In genomic region chr3:106115557-106115956, GRCh38 we compare ENCODE assay signal across 22 cellular contexts.
"Had no signal": no experiment of that assay in that cellular context is flagged by ENCODE, and none has a peak within 500 bp of the region (broad histone marks: within the 10 kb centered on the region; RNA-seq: fewer than 3 reads in every experiment).

No MANE protein-coding gene starts in this region.

- H3K27ac ChIP-seq: colonic mucosa, dorsolateral prefrontal cortex, gastroesophageal sphincter, pancreas, tibial artery had no signal

- H3K36me3 Mint-ChIP-seq: memory B cell; natural killer cell treated with Interleukin-12 subunit alpha and Interleukin-12 subunit beta and Interleukin-15 and Interleukin-18, amount 100 ng/mL, for 72 hours had no signal

- H3K27ac Mint-ChIP-seq: activated naive CD8-positive, alpha-beta T cell treated with anti-CD3 and anti-CD28 coated beads for 36 hours; activated T-cell treated with anti-CD3 and anti-CD28 coated beads, Interleukin-2, amount 50 U/mL, for 24 hours; activated T-helper 2 cell treated with anti-CD3 and anti-CD28 coated beads, Interferon-gamma antibody, Interleukin-2, Interleukin-4, amounts not matched to agents 10 μg/mL and 5 μg/mL and 100 μg/mL, durations not matched to agents 14 hours and 24 hours and 36 hours; effector memory CD8-positive, alpha-beta T cell; memory B cell; natural killer cell treated with Interleukin-12 subunit alpha and Interleukin-12 subunit beta and Interleukin-15 and Interleukin-18, amount 100 ng/mL, for 72 hours; stimulated activated naive CD8-positive, alpha-beta T cell treated with anti-CD3 and anti-CD28 coated beads, Interleukin-15, Interleukin-2, amounts not matched to agents 100 ng/mL and 50 ng/mL, for 24 hours had no signal

- DNase-seq: activated CD8-positive, alpha-beta memory T cell treated with anti-CD3 and anti-CD28 coated beads for 24 hours; activated CD8-positive, alpha-beta memory T cell treated with anti-CD3 and anti-CD28 coated beads, Interleukin-2, amount 50 U/mL, for 4 hours; activated naive CD4-positive, alpha-beta T cell; activated naive CD8-positive, alpha-beta T cell treated with anti-CD3 and anti-CD28 coated beads for 36 hours; activated T-cell treated with anti-CD3 and anti-CD28 coated beads, Interleukin-2, amount 50 U/mL, for 24 hours; colonic mucosa; dorsolateral prefrontal cortex; effector memory CD8-positive, alpha-beta T cell; head of caudate nucleus; islet precursor cell; left cardiac atrium; pancreas; right cardiac atrium; stimulated activated CD4-positive, alpha-beta T cell treated with anti-CD3 and anti-CD28 coated beads, Interleukin-1b, Interleukin-23, amount 100 ng/mL, for 48 hours; T-helper 9 cell; tibial artery had no signal

- H3K27me3 Mint-ChIP-seq: activated naive CD8-positive, alpha-beta T cell treated with anti-CD3 and anti-CD28 coated beads for 36 hours; activated T-cell treated with anti-CD3 and anti-CD28 coated beads, Interleukin-2, amount 50 U/mL, for 24 hours; effector memory CD8-positive, alpha-beta T cell; memory B cell; natural killer cell treated with Interleukin-12 subunit alpha and Interleukin-12 subunit beta and Interleukin-15 and Interleukin-18, amount 100 ng/mL, for 72 hours had no signal

- H3K36me3 ChIP-seq: colonic mucosa, gastroesophageal sphincter, pancreas, tibial artery had no signal

- H3K9me3 Mint-ChIP-seq: effector memory CD8-positive, alpha-beta T cell; memory B cell; natural killer cell treated with Interleukin-12 subunit alpha and Interleukin-12 subunit beta and Interleukin-15 and Interleukin-18, amount 100 ng/mL, for 72 hours had no signal

- H3K9me3 ChIP-seq: colonic mucosa, gastroesophageal sphincter, pancreas, tibial artery had no signal

- H3K4me1 ChIP-seq: colonic mucosa, gastroesophageal sphincter, pancreas, tibial artery had no signal

- H3K4me3 ChIP-seq: colonic mucosa, dorsolateral prefrontal cortex, gastroesophageal sphincter, pancreas, tibial artery had no signal

- ATAC-seq: effector memory CD8-positive, alpha-beta T cell; esophagus mucosa; gastroesophageal sphincter; left cardiac atrium; natural killer cell treated with Interleukin-12 subunit alpha and Interleukin-12 subunit beta and Interleukin-15 and Interleukin-18, amount 100 ng/mL, for 72 hours; pancreas; right cardiac atrium had no signal

- H3K4me3 Mint-ChIP-seq: activated naive CD8-positive, alpha-beta T cell treated with anti-CD3 and anti-CD28 coated beads for 36 hours; activated T-cell treated with anti-CD3 and anti-CD28 coated beads, Interleukin-2, amount 50 U/mL, for 24 hours; effector memory CD8-positive, alpha-beta T cell; memory B cell; natural killer cell treated with Interleukin-12 subunit alpha and Interleukin-12 subunit beta and Interleukin-15 and Interleukin-18, amount 100 ng/mL, for 72 hours; stimulated activated naive CD8-positive, alpha-beta T cell treated with anti-CD3 and anti-CD28 coated beads, Interleukin-15, Interleukin-2, amounts not matched to agents 100 ng/mL and 50 ng/mL, for 24 hours had no signal

- H3K27me3 ChIP-seq: colonic mucosa, dorsolateral prefrontal cortex, gastroesophageal sphincter, pancreas, tibial artery had no signal
